In genomic region chr11:133228406-133229330, GRCh38 we compare ENCODE assay signal across 12 cellular contexts.
A peak's percentile ranks its signal among the peaks of the same experiment; 100 is the strongest.
DNase-seq lines count a peak whose midpoint lies in the region; ATAC-seq lines count a peak whose summit lies in the region.
"Had no signal": no experiment of that assay in that cellular context is flagged by ENCODE, and none has a peak within 500 bp of the region (broad histone marks: within the 10 kb centered on the region; RNA-seq: fewer than 3 reads in every experiment).

No MANE protein-coding gene starts in this region.

- no peak overlapping the region for H3K27ac ChIP-seq in subcutaneous abdominal adipose tissue (ENCODE audit: low read depth, low read length)
- H3K27ac ChIP-seq: 22Rv1 had no signal

- no peaks in the 10 kb centered on the region for H3K36me3 ChIP-seq in subcutaneous abdominal adipose tissue (ENCODE audit: control insufficient read depth in 5 of 5, insufficient read depth in 5 of 5, low read length in 5 of 5)

- ATAC-seq in GM21528 (IDR thresholded peaks at IDR 0.05; ENCODE audit: low FRiP score, unreplicated experiment) = no peak
- ATAC-seq: activated T-helper 17 cell treated with anti-CD3 and anti-CD28 coated beads, Interleukin-2, amount 50 U/mL, for 72 hours had no signal

- H3K9ac ChIP-seq in subcutaneous abdominal adipose tissue (ENCODE audit: low read length in 5 of 5) = no peak overlapping the region

- peak; percentile 53 for DNase-seq in DMS 273 (lab: John Stamatoyannopoulos, UW; ENCODE audit: unreplicated experiment)
- DNase-seq in DMS 273 treated with DMSO at 0.1 percent for 48 hours (lab: John Stamatoyannopoulos, UW) = no peak
- DNase-seq in astrocyte of the hippocampus (ENCODE audit: low read depth, low spot score) = peak; percentile 44
- peak; percentile 76 for DNase-seq in iPS-NIHi11 (ENCODE audit: low spot score)
- no peak for DNase-seq in AG08395 (ENCODE audit: low spot score)
- DNase-seq in NCI-H2029 (lab: John Stamatoyannopoulos, UW) = no peak
- DNase-seq: NCI-H187, SHP77 treated with DMSO at 0.1 percent for 48 hours had no signal

- peaks cover 0 to 2% (median 0%) of the 10 kb centered on the region in 5 donors for H3K27me3 ChIP-seq in subcutaneous abdominal adipose tissue (ENCODE audit: control insufficient read depth in 5 of 5, insufficient read depth in 4 of 5, low read length in 5 of 5)

- peak overlapping the region in 4 of 5 donors; percentile 3 to 42 (median 18) for H3K4me3 ChIP-seq in subcutaneous abdominal adipose tissue (ENCODE audit: low read depth in 1 of 5, low read length in 5 of 5)

- H3K9me3 ChIP-seq in subcutaneous abdominal adipose tissue (ENCODE audit: control insufficient read depth in 5 of 5, low read length in 5 of 5) = peaks cover 0 to 6% (median 5%) of the 10 kb centered on the region in 5 donors

- H3K4me1 ChIP-seq in subcutaneous abdominal adipose tissue (ENCODE audit: control insufficient read depth in 5 of 5, insufficient read depth in 5 of 5, low read length in 5 of 5) = peaks cover 0 to 12% (median 8%) of the 10 kb centered on the region in 5 donors

Comparison
In these comparisons a context has a peak if more than half of its experiments do, and no peak if none do; other contexts are left out.
1. DNase-seq: peak in DMS 273 (single experiment), astrocyte of the hippocampus (single experiment) and iPS-NIHi11 (single experiment); none in DMS 273 treated with DMSO at 0.1 percent for 48 hours (single experiment), AG08395 (single experiment) and NCI-H2029 (single experiment).